ENCODE assay signal across 8 cellular contexts in the genomic region with DNA sequence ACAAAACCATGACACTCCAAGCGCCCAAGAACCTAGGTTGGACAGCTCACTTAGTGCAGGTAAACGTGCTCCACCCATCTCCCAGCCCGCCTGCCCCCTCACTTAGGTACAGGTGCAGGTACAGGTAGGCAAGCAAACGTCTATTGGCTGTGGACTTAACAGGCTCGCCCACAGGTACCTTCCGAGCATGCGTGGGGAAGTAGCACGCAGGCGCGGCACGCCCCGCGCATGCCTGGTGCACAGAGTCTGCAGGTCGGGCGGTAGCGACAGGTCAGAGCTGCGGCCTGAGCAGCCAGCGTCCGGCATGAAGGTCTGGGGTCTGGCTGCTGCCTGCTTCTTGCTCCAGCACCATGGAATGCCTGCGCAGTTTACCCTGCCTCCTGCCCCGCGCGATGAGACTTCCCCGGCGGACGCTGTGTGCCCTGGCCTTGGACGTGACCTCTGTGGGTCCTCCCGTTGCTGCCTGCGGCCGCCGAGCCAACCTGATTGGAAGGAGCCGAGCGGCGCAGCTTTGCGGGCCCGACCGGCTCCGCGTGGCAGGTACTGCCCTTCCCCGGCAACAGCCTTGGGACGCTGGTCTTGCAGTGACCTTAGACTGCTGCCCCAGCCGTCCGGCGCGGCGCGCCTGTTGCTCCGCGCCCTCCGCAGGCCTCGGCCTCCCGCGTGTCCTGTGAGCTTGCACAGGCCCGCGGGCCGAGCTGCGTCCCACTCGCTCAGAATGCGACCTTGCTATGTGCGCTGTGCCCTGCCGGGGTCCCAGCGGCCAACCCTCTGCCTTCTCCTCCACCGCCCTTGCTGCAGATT.
DNase-seq lines count a peak whose midpoint lies in the region; ATAC-seq and TF ChIP-seq lines count a peak whose summit lies in the region.

A gene with protein sequence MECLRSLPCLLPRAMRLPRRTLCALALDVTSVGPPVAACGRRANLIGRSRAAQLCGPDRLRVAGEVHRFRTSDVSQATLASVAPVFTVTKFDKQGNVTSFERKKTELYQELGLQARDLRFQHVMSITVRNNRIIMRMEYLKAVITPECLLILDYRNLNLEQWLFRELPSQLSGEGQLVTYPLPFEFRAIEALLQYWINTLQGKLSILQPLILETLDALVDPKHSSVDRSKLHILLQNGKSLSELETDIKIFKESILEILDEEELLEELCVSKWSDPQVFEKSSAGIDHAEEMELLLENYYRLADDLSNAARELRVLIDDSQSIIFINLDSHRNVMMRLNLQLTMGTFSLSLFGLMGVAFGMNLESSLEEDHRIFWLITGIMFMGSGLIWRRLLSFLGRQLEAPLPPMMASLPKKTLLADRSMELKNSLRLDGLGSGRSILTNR (plus strand): TSS at position 240 of the 804 bp plus-strand sequence. CDS start 111 bp downstream, at position 351.

- H3K4me3 Mint-ChIP-seq in central memory CD8-positive, alpha-beta T cell: peak within 1 kb of the TSS; percentile 92

- no peak for TF ChIP-seq CTCF in AG09309 (IDR thresholded peaks at IDR 0.05; ENCODE audit: control insufficient read depth, insufficient read depth, low read depth, low read length, missing control alignments)

- peaks cover 14% of the 10 kb centered on the region for H3K36me3 Mint-ChIP-seq in central memory CD8-positive, alpha-beta T cell (ENCODE audit: insufficient read depth)

- peak; percentile 40 for DNase-seq in AG09309 (ENCODE audit: low read depth)
- peak; percentile 80 for DNase-seq in NCI-H226
- peak; percentile 48 to 49 for DNase-seq in central memory CD8-positive, alpha-beta T cell (ENCODE audit: low spot score in 2 of 2)
- peak; percentile 72 for DNase-seq in iris pigment epithelial cell (ENCODE audit: low read depth)
- peak; percentile 78 for DNase-seq in stimulated activated CD4-positive, alpha-beta T cell treated with anti-CD3 and anti-CD28 coated beads, Interleukin-12 subunit alpha, Interleukin-12 subunit beta, amount 100 ng/mL, for 4 hours

- peaks cover 18% of the 10 kb centered on the region for H3K4me1 Mint-ChIP-seq in central memory CD8-positive, alpha-beta T cell

- H3K27ac Mint-ChIP-seq in central memory CD8-positive, alpha-beta T cell (ENCODE audit: low read depth): peak within 1 kb of the TSS; percentile 90

- peaks cover 26% of the 10 kb centered on the region for H3K27me3 Mint-ChIP-seq in central memory CD8-positive, alpha-beta T cell

- peak within 1 kb of the TSS; percentile 68 for H3K4me3 ChIP-seq in AG09309 (ENCODE audit: control insufficient read depth, low read depth, low read length)

- no peaks in the 10 kb centered on the region for H3K9me3 Mint-ChIP-seq in central memory CD8-positive, alpha-beta T cell

- ATAC-seq in GM18909 (IDR thresholded peaks at IDR 0.05; ENCODE audit: poor library complexity, unreplicated experiment) (peak; percentile 95), HG03159 (IDR thresholded peaks at IDR 0.05; ENCODE audit: unreplicated experiment) (peak; percentile 92)
- peak; percentile 96 for ATAC-seq in activated CD4-positive, CD25-positive, alpha-beta regulatory T cell treated with anti-CD3 and anti-CD28 coated beads, Interleukin-2, amount 50 U/mL, for 24 hours
- peak; percentile 91 for ATAC-seq in central memory CD8-positive, alpha-beta T cell (replicated peaks; ENCODE audit: extremely low read depth, poor library complexity, severe bottlenecking)

Comparison
In these comparisons a context has a peak if more than half of its experiments do, and no peak if none do; other contexts are left out.
1. Peak in every context shown above with its lines: DNase-seq, ATAC-seq and H3K4me3 ChIP-seq.